In genomic region chr6:21952367-21952766, GRCh38 we compare ENCODE assay signal across 23 cellular contexts.
"Had no signal": no experiment of that assay in that cellular context is flagged by ENCODE, and none has a peak within 500 bp of the region (broad histone marks: within the 10 kb centered on the region; RNA-seq: fewer than 3 reads in every experiment).

No MANE protein-coding gene starts in this region.

- H3K36me3 Mint-ChIP-seq: activated naive CD4-positive, alpha-beta T cell treated with anti-CD3 and anti-CD28 coated beads, Interleukin-2, amount 10 ng/mL, durations not matched to agents 7 days and 5 days; activated naive CD8-positive, alpha-beta T cell treated with anti-CD3 and anti-CD28 coated beads for 36 hours had no signal

- H3K4me2 ChIP-seq: SK-N-SH had no signal

- DNase-seq: activated CD4-positive, alpha-beta T cell treated with anti-CD3 and anti-CD28 coated beads for 36 hours; activated CD8-positive, alpha-beta memory T cell treated with anti-CD3 and anti-CD28 coated beads, Interleukin-2, amount 50 U/mL, for 4 hours; activated CD8-positive, alpha-beta T cell treated with anti-CD3 and anti-CD28 coated beads for 36 hours; activated gamma-delta T cell treated with Interleukin-2 at 50 U/mL for 16 hours; activated naive CD4-positive, alpha-beta T cell treated with anti-CD3 and anti-CD28 coated beads, Interleukin-2, amount 10 ng/mL, durations not matched to agents 7 days and 5 days; activated naive CD8-positive, alpha-beta T cell treated with anti-CD3 and anti-CD28 coated beads for 36 hours; activated T-cell treated with anti-CD3 and anti-CD28 coated beads, Interleukin-2, amount 50 U/mL, for 72 hours; MM.1S; NCI-H1105; NCI-H1436; NCI-H1694 treated with DMSO at 0.1 percent for 48 hours; NCI-H2029 treated with DMSO at 0.1 percent for 48 hours; NCI-H510A treated with DMSO at 0.1 percent for 48 hours; NCI-H69; NK-92 treated with Interleukin-12 subunit alpha and Interleukin-12 subunit beta, amount 100 ng/mL, for 24 hours; OCI-M1; RPMI8226; SK-N-SH; T-helper 1 cell; WERI-Rb-1 had no signal

- ATAC-seq: activated CD4-positive, alpha-beta T cell treated with anti-CD3 and anti-CD28 coated beads for 36 hours; activated CD8-positive, alpha-beta T cell treated with anti-CD3 and anti-CD28 coated beads for 36 hours; activated T-cell treated with anti-CD3 and anti-CD28 coated beads, Interleukin-2, amount 50 U/mL, for 72 hours; Panc1; Right ventricle myocardium inferior had no signal

- H3K4me3 Mint-ChIP-seq: activated CD4-positive, alpha-beta T cell treated with anti-CD3 and anti-CD28 coated beads for 36 hours; activated CD8-positive, alpha-beta T cell treated with anti-CD3 and anti-CD28 coated beads for 36 hours; activated naive CD4-positive, alpha-beta T cell treated with anti-CD3 and anti-CD28 coated beads, Interleukin-2, amount 10 ng/mL, durations not matched to agents 7 days and 5 days; activated naive CD8-positive, alpha-beta T cell treated with anti-CD3 and anti-CD28 coated beads for 36 hours; activated T-cell treated with anti-CD3 and anti-CD28 coated beads, Interleukin-2, amount 50 U/mL, for 72 hours had no signal

- H3K27ac ChIP-seq: WERI-Rb-1 had no signal

- H3K9me3 Mint-ChIP-seq: activated CD8-positive, alpha-beta T cell treated with anti-CD3 and anti-CD28 coated beads for 36 hours; activated naive CD4-positive, alpha-beta T cell treated with anti-CD3 and anti-CD28 coated beads, Interleukin-2, amount 10 ng/mL, durations not matched to agents 7 days and 5 days; activated naive CD8-positive, alpha-beta T cell treated with anti-CD3 and anti-CD28 coated beads for 36 hours; activated T-cell treated with anti-CD3 and anti-CD28 coated beads, Interleukin-2, amount 50 U/mL, for 72 hours; activated T-helper 2 cell treated with anti-CD3 and anti-CD28 coated beads, Interferon-gamma antibody, Interleukin-2, Interleukin-4, amounts not matched to agents 10 μg/mL and 5 μg/mL and 100 μg/mL, durations not matched to agents 14 hours and 24 hours and 36 hours had no signal

- H3K9me3 ChIP-seq: SK-N-SH had no signal

- H3K27me3 Mint-ChIP-seq: activated CD4-positive, alpha-beta T cell treated with anti-CD3 and anti-CD28 coated beads for 36 hours; activated CD8-positive, alpha-beta T cell treated with anti-CD3 and anti-CD28 coated beads for 36 hours; activated naive CD4-positive, alpha-beta T cell treated with anti-CD3 and anti-CD28 coated beads, Interleukin-2, amount 10 ng/mL, durations not matched to agents 7 days and 5 days; activated naive CD8-positive, alpha-beta T cell treated with anti-CD3 and anti-CD28 coated beads for 36 hours had no signal

- H3K36me3 ChIP-seq: WERI-Rb-1 had no signal

- H3K27ac Mint-ChIP-seq: activated CD4-positive, alpha-beta T cell treated with anti-CD3 and anti-CD28 coated beads for 36 hours; activated CD8-positive, alpha-beta T cell treated with anti-CD3 and anti-CD28 coated beads for 36 hours; activated naive CD4-positive, alpha-beta T cell treated with anti-CD3 and anti-CD28 coated beads, Interleukin-2, amount 10 ng/mL, durations not matched to agents 7 days and 5 days; activated naive CD8-positive, alpha-beta T cell treated with anti-CD3 and anti-CD28 coated beads for 36 hours; activated T-cell treated with anti-CD3 and anti-CD28 coated beads, Interleukin-2, amount 50 U/mL, for 72 hours; activated T-helper 2 cell treated with anti-CD3 and anti-CD28 coated beads, Interferon-gamma antibody, Interleukin-2, Interleukin-4, amounts not matched to agents 10 μg/mL and 5 μg/mL and 100 μg/mL, durations not matched to agents 14 hours and 24 hours and 36 hours had no signal

- H3K9ac ChIP-seq: SK-N-SH had no signal
